ENCODE assay signal across 1 cellular context in the genomic region with DNA sequence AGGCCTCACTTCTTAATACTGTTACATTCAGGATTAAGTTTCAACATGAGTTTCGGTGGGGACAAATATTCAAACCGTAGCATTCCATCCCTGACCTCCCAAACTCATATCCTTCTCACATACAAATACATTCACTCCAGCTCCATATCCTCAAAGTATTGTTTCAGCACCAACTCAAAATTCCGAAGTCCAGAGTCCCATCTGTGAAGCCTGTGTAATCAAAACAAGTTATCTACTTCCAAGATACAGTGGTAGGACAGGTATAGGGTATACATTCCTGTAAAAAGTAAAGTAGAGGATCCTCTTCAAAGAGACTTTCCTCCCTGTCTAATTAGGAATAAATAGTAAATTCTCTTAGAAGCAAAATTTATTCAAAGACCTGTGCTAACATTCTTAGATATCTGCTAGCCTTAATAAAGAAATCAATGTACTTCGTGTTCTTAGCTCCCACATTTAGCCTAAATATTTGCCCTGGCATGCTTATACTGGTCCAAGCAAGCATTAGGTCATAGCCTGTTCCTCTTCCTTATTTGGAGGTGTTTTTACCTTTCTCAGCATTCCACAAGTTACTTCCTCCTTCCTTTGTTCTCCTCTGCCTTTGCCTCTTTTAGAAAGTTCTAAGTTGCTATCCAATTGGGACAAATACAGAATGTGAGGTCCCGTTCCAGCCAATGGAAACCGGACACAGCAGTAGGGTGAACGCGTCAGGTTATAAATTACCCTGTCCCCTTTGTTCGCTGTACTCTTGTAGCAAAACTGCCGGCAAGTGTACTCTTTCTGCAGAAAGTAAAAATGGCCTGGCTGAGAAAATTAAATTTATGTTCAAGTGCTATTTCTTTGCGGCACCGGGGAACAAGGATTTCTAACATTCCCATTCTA.
TF ChIP-seq lines count a peak whose summit lies in the region.

No MANE protein-coding gene starts in this region.

TF ChIP-seq in H1, 55 proteins besides CTCF, POLR2A, EP300 and RAD21:
- peak; percentile 40; the same call in 1 of the 2 replicates for TF ChIP-seq SRF (IDR thresholded peaks at IDR 0.05; ENCODE audit: low read depth, low read length)
TF ChIP-seq in H1: peak in this region for 1; not testable (repeated sequence) for 54.
